In the genomic region with DNA sequence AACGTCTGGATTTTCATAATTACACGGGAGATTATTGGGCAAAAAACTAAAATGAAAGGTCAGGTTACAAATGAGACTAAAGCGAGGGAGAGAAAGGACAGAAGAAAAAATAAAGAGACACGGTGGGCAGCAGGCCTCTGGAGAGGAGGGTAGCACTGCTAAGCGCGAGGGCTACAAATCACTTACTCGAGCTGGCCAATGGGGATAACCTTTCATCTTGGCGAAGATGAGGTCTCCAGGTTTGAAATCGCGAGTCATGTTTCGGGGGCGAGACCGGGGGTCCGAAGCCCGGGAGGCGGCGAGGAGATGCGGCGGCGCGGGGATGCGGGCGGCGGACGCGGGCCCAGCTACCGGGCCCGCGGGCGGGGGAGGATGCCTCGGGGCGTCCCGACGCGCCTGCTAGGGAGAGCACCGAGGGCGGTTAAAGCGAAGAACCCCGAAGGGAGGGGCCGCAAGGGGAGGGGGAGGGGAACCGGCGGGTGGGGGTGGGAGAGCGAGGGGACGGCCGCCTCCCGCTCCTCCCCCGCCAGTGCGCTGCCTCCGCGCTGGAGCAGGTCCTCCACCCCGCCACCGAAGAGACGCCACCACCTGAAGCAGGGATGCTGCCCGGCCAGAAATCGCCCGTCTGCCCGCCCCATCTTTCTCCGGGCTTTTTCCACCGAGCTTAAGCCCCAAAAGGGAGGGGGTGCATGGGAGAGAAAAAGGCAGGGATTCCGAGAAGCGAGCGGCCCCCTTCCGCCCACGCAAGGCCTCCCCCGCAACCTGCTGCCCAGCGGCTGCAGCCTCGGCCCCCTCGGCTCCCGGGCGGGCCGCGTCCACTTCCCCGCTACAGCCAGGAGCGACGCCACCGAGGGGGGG, we compare ENCODE assay signal across 1 cellular context.
TF ChIP-seq lines count a peak whose summit lies in the region.

No MANE protein-coding gene starts in this region.

TF ChIP-seq in HepG2, 621 proteins besides CTCF, POLR2A, EP300 and RAD21 (continued from another document and continues in another):
- TF ChIP-seq, protein P1, sequence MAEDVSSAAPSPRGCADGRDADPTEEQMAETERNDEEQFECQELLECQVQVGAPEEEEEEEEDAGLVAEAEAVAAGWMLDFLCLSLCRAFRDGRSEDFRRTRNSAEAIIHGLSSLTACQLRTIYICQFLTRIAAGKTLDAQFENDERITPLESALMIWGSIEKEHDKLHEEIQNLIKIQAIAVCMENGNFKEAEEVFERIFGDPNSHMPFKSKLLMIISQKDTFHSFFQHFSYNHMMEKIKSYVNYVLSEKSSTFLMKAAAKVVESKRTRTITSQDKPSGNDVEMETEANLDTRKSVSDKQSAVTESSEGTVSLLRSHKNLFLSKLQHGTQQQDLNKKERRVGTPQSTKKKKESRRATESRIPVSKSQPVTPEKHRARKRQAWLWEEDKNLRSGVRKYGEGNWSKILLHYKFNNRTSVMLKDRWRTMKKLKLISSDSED (CRISPR knock-in tag; IDR thresholded peaks at IDR 0.05): no peak
- TF ChIP-seq, protein P2, sequence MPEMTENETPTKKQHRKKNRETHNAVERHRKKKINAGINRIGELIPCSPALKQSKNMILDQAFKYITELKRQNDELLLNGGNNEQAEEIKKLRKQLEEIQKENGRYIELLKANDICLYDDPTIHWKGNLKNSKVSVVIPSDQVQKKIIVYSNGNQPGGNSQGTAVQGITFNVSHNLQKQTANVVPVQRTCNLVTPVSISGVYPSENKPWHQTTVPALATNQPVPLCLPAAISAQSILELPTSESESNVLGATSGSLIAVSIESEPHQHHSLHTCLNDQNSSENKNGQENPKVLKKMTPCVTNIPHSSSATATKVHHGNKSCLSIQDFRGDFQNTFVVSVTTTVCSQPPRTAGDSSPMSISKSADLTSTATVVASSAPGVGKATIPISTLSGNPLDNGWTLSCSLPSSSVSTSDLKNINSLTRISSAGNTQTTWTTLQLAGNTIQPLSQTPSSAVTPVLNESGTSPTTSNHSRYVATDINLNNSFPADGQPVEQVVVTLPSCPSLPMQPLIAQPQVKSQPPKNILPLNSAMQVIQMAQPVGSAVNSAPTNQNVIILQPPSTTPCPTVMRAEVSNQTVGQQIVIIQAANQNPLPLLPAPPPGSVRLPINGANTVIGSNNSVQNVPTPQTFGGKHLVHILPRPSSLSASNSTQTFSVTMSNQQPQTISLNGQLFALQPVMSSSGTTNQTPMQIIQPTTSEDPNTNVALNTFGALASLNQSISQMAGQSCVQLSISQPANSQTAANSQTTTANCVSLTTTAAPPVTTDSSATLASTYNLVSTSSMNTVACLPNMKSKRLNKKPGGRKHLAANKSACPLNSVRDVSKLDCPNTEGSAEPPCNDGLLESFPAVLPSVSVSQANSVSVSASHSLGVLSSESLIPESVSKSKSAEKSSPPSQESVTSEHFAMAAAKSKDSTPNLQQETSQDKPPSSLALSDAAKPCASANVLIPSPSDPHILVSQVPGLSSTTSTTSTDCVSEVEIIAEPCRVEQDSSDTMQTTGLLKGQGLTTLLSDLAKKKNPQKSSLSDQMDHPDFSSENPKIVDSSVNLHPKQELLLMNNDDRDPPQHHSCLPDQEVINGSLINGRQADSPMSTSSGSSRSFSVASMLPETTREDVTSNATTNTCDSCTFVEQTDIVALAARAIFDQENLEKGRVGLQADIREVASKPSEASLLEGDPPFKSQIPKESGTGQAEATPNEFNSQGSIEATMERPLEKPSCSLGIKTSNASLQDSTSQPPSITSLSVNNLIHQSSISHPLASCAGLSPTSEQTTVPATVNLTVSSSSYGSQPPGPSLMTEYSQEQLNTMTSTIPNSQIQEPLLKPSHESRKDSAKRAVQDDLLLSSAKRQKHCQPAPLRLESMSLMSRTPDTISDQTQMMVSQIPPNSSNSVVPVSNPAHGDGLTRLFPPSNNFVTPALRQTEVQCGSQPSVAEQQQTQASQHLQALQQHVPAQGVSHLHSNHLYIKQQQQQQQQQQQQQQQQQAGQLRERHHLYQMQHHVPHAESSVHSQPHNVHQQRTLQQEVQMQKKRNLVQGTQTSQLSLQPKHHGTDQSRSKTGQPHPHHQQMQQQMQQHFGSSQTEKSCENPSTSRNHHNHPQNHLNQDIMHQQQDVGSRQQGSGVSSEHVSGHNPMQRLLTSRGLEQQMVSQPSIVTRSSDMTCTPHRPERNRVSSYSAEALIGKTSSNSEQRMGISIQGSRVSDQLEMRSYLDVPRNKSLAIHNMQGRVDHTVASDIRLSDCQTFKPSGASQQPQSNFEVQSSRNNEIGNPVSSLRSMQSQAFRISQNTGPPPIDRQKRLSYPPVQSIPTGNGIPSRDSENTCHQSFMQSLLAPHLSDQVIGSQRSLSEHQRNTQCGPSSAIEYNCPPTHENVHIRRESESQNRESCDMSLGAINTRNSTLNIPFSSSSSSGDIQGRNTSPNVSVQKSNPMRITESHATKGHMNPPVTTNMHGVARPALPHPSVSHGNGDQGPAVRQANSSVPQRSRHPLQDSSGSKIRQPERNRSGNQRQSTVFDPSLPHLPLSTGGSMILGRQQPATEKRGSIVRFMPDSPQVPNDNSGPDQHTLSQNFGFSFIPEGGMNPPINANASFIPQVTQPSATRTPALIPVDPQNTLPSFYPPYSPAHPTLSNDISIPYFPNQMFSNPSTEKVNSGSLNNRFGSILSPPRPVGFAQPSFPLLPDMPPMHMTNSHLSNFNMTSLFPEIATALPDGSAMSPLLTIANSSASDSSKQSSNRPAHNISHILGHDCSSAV (CRISPR knock-in tag; IDR thresholded peaks at IDR 0.05; ENCODE audit: borderline replicate concordance): no peak
- TF ChIP-seq, protein P3, sequence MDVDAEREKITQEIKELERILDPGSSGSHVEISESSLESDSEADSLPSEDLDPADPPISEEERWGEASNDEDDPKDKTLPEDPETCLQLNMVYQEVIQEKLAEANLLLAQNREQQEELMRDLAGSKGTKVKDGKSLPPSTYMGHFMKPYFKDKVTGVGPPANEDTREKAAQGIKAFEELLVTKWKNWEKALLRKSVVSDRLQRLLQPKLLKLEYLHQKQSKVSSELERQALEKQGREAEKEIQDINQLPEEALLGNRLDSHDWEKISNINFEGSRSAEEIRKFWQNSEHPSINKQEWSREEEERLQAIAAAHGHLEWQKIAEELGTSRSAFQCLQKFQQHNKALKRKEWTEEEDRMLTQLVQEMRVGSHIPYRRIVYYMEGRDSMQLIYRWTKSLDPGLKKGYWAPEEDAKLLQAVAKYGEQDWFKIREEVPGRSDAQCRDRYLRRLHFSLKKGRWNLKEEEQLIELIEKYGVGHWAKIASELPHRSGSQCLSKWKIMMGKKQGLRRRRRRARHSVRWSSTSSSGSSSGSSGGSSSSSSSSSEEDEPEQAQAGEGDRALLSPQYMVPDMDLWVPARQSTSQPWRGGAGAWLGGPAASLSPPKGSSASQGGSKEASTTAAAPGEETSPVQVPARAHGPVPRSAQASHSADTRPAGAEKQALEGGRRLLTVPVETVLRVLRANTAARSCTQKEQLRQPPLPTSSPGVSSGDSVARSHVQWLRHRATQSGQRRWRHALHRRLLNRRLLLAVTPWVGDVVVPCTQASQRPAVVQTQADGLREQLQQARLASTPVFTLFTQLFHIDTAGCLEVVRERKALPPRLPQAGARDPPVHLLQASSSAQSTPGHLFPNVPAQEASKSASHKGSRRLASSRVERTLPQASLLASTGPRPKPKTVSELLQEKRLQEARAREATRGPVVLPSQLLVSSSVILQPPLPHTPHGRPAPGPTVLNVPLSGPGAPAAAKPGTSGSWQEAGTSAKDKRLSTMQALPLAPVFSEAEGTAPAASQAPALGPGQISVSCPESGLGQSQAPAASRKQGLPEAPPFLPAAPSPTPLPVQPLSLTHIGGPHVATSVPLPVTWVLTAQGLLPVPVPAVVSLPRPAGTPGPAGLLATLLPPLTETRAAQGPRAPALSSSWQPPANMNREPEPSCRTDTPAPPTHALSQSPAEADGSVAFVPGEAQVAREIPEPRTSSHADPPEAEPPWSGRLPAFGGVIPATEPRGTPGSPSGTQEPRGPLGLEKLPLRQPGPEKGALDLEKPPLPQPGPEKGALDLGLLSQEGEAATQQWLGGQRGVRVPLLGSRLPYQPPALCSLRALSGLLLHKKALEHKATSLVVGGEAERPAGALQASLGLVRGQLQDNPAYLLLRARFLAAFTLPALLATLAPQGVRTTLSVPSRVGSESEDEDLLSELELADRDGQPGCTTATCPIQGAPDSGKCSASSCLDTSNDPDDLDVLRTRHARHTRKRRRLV (CRISPR knock-in tag; IDR thresholded peaks at IDR 0.05): no peak
- TF ChIP-seq ZNF12 (CRISPR knock-in tag; IDR thresholded peaks at IDR 0.05) (no peak), HDAC1 (CRISPR knock-in tag; IDR thresholded peaks at IDR 0.05) (no peak; the same call in 1 of the 2 replicates), ZNF569 (CRISPR knock-in tag; IDR thresholded peaks at IDR 0.05; ENCODE audit: borderline replicate concordance) (0 out of 2 replicates have a peak, but pooled peaks have one; percentile 18), DMAP1 (CRISPR knock-in tag; IDR thresholded peaks at IDR 0.05) (no peak; the same call in 1 of the 2 replicates), CENPX (CRISPR knock-in tag; IDR thresholded peaks at IDR 0.05) (no peak), ZNF263 (CRISPR knock-in tag; IDR thresholded peaks at IDR 0.05) (peak; percentile 45), ISL2 (CRISPR knock-in tag; IDR thresholded peaks at IDR 0.05) (no peak), ZNF101 (CRISPR knock-in tag; IDR thresholded peaks at IDR 0.05; ENCODE audit: borderline replicate concordance, low read depth) (no peak), RARG (CRISPR knock-in tag; IDR thresholded peaks at IDR 0.05; ENCODE audit: low read depth) (no peak), ZNF660 (CRISPR knock-in tag; IDR thresholded peaks at IDR 0.05; ENCODE audit: borderline replicate concordance, low read depth) (no peak), JUNB (CRISPR knock-in tag; IDR thresholded peaks at IDR 0.05; ENCODE audit: borderline replicate concordance) (no peak), SALL1 (CRISPR knock-in tag; IDR thresholded peaks at IDR 0.05) (no peak), ZNF296 (CRISPR knock-in tag; conservative IDR thresholded peaks at IDR 0.05) (no peak), ZNF446 (CRISPR knock-in tag; IDR thresholded peaks at IDR 0.05) (no peak), ZNF547 (CRISPR knock-in tag; IDR thresholded peaks at IDR 0.05) (no peak), ZFP41 (CRISPR knock-in tag; IDR thresholded peaks at IDR 0.05; ENCODE audit: borderline replicate concordance) (no peak), TOPORS (CRISPR knock-in tag; IDR thresholded peaks at IDR 0.05) (peak; percentile 94), PAF1 (CRISPR knock-in tag; IDR thresholded peaks at IDR 0.05) (no peak)
- TF ChIP-seq, protein P4, sequence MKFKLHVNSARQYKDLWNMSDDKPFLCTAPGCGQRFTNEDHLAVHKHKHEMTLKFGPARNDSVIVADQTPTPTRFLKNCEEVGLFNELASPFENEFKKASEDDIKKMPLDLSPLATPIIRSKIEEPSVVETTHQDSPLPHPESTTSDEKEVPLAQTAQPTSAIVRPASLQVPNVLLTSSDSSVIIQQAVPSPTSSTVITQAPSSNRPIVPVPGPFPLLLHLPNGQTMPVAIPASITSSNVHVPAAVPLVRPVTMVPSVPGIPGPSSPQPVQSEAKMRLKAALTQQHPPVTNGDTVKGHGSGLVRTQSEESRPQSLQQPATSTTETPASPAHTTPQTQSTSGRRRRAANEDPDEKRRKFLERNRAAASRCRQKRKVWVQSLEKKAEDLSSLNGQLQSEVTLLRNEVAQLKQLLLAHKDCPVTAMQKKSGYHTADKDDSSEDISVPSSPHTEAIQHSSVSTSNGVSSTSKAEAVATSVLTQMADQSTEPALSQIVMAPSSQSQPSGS (CRISPR knock-in tag; IDR thresholded peaks at IDR 0.05): no peak
- TF ChIP-seq, protein P5, sequence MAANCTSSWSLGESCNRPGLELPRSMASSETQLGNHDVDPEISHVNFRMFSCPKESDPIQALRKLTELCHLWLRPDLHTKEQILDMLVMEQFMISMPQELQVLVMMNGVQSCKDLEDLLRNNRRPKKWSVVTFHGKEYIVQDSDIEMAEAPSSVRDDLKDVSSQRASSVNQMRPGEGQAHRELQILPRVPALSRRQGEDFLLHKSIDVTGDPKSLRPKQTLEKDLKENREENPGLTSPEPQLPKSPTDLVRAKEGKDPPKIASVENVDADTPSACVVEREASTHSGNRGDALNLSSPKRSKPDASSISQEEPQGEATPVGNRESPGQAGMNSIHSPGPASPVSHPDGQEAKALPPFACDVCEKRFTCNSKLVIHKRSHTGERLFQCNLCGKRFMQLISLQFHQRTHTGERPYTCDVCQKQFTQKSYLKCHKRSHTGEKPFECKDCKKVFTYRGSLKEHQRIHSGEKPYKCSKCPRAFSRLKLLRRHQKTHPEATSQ (CRISPR knock-in tag; IDR thresholded peaks at IDR 0.05; ENCODE audit: borderline replicate concordance): peak; percentile 51; the same call in 1 of the 2 replicates
- TF ChIP-seq, protein P6, sequence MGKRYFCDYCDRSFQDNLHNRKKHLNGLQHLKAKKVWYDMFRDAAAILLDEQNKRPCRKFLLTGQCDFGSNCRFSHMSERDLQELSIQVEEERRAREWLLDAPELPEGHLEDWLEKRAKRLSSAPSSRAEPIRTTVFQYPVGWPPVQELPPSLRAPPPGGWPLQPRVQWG (CRISPR knock-in tag; IDR thresholded peaks at IDR 0.05; ENCODE audit: borderline replicate concordance, low read depth): no peak
- TF ChIP-seq, protein P7, sequence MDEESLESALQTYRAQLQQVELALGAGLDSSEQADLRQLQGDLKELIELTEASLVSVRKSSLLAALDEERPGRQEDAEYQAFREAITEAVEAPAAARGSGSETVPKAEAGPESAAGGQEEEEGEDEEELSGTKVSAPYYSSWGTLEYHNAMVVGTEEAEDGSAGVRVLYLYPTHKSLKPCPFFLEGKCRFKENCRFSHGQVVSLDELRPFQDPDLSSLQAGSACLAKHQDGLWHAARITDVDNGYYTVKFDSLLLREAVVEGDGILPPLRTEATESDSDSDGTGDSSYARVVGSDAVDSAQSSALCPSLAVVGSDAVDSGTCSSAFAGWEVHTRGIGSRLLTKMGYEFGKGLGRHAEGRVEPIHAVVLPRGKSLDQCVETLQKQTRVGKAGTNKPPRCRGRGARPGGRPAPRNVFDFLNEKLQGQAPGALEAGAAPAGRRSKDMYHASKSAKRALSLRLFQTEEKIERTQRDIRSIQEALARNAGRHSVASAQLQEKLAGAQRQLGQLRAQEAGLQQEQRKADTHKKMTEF (CRISPR knock-in tag; IDR thresholded peaks at IDR 0.05): no peak
- TF ChIP-seq, protein P8, sequence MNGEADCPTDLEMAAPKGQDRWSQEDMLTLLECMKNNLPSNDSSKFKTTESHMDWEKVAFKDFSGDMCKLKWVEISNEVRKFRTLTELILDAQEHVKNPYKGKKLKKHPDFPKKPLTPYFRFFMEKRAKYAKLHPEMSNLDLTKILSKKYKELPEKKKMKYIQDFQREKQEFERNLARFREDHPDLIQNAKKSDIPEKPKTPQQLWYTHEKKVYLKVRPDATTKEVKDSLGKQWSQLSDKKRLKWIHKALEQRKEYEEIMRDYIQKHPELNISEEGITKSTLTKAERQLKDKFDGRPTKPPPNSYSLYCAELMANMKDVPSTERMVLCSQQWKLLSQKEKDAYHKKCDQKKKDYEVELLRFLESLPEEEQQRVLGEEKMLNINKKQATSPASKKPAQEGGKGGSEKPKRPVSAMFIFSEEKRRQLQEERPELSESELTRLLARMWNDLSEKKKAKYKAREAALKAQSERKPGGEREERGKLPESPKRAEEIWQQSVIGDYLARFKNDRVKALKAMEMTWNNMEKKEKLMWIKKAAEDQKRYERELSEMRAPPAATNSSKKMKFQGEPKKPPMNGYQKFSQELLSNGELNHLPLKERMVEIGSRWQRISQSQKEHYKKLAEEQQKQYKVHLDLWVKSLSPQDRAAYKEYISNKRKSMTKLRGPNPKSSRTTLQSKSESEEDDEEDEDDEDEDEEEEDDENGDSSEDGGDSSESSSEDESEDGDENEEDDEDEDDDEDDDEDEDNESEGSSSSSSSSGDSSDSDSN (CRISPR knock-in tag; IDR thresholded peaks at IDR 0.05): no peak
